ENCODE assay signal across 8 cellular contexts in the genomic region with DNA sequence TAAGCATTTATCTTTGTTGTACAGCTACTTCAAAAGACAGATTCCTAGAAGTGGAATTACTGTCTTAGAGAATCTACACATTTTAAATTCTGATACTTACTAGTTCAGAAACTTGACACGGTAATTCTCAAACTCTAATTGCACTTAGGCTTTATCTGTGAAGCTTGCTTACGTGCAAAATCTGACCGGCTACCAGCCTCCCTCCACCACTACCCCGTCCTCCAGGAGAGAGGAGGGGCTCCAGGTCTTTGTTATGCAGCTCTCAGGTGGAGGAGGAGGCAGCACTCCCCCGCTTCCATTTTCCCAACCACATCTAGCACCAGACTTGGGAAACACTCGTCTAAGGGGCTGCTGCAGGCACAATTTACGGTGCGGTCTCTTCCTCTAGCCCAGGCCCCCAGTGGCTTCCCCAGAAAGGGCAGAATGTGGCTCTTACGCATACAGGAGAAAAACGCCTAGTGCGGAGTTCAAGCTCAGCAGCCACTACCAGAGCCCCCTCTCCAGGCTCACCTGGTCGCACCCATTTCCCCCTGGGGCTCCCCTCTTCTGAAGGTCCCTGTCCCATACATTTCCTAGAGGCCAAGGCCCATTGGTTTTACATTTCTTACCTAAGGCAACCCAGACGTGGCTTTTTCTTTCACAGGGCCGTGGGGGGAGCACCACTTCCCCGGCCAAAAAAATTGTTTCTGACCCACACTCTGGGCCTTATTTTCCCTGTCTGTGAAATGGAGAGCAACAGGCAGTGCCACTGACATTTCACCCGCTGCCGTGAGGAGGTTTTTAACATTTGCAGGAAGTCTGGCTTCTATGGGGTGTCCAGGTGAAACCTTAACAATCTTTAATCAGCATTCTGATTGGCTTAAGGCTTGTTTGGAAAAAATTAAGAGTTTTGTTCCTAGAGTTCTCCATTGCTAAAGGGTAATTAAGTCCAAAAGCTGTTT. TPM values are rescaled to one million over a fixed set of nuclear protein-coding genes. Genes with fewer than 3 reads are reported as not detected.
A peak's percentile ranks its signal among the peaks of the same experiment; 100 is the strongest.
DNase-seq lines count a peak whose midpoint lies in the region; ATAC-seq lines count a peak whose summit lies in the region.

No MANE protein-coding gene starts in this region.

- no peak overlapping the region; the same call in 1 of the 2 replicates for H2AFZ ChIP-seq in Karpas-422 (ENCODE audit: low read length)
- H2AFZ ChIP-seq in neuron (ENCODE audit: low read depth, low read length) = peak overlapping the region; percentile 28

- H3K4me1 Mint-ChIP-seq in CD8-positive, alpha-beta memory T cell = peaks cover 30 to 40% (median 37%) of the 10 kb centered on the region in 3 donors

- H3K4me3 ChIP-seq in CD8-positive, alpha-beta memory T cell (ENCODE audit: low read length) = peak overlapping the region; percentile 52
- H3K4me3 ChIP-seq in Karpas-422 (ENCODE audit: low read length) (peak overlapping the region; percentile 89), duodenal mucosa (ENCODE audit: low read depth in 1 of 2, low read length in 2 of 2) (no peak overlapping the region), neuron (ENCODE audit: low read length) (peak overlapping the region; percentile 52)

- no peaks in the 10 kb centered on the region for H3K36me3 ChIP-seq in CD8-positive, alpha-beta memory T cell (ENCODE audit: insufficient read depth, low read length)
- H3K36me3 ChIP-seq in Karpas-422 (ENCODE audit: insufficient read depth, low read length) (no peaks in the 10 kb centered on the region), duodenal mucosa (ENCODE audit: control insufficient read depth in 1 of 2, insufficient read depth in 2 of 2, low read length in 2 of 2) (no peaks in the 10 kb centered on the region), neuron (ENCODE audit: insufficient read depth, low read length) (no peaks in the 10 kb centered on the region)

- H3K4me3 Mint-ChIP-seq in CD8-positive, alpha-beta memory T cell = peak overlapping the region; percentile 86 to 94 (median 90)

- no peaks in the 10 kb centered on the region for H3K9me3 ChIP-seq in CD8-positive, alpha-beta memory T cell (ENCODE audit: low read length)
- H3K9me3 ChIP-seq in Karpas-422 (ENCODE audit: low read length) (no peaks in the 10 kb centered on the region), duodenal mucosa (ENCODE audit: control insufficient read depth in 1 of 2, low read length in 2 of 2) (no peaks in the 10 kb centered on the region), neuron (ENCODE audit: low read length) (no peaks in the 10 kb centered on the region)

- POLR2A ChIA-PET in CD8-positive, alpha-beta memory T cell (lab: Charles Lee) = interaction anchor here (0.5 to 3.7 kb wide), 9 partner anchors 21 to 192 kb away, joined by 3 to 49 read pairs (median 5); a partner anchor contains a TSS

- H3K9me2 ChIP-seq in Karpas-422 (replicated peaks; ENCODE audit: insufficient read depth, low read length) = no peaks in the 10 kb centered on the region

- peaks cover 14% of the 10 kb centered on the region; the same call in 1 of the 2 replicates for H4K20me1 ChIP-seq in Karpas-422 (ENCODE audit: insufficient read depth, low read depth, low read length)

- H3K79me2 ChIP-seq in Karpas-422 (ENCODE audit: low read length) = peaks cover 44% of the 10 kb centered on the region

- peaks cover 0 to 3% of the 10 kb centered on the region in 2 donors for H3K27me3 Mint-ChIP-seq in CD8-positive, alpha-beta memory T cell

- H3K27ac ChIP-seq in CD8-positive, alpha-beta memory T cell (ENCODE audit: low read depth, low read length) = peak overlapping the region; percentile 91
- peak overlapping the region; percentile 81 for H3K27ac ChIP-seq in Karpas-422 (ENCODE audit: low read length)
- H3K27ac ChIP-seq in duodenal mucosa (ENCODE audit: low read depth, low read length) = peak overlapping the region; percentile 67

- H3K9ac ChIP-seq in Karpas-422 (ENCODE audit: low read length) (peak overlapping the region; percentile 88), duodenal mucosa (ENCODE audit: low read depth in 1 of 2, low read length in 2 of 2) (no peak overlapping the region)

- no peak for ATAC-seq in HG02571 (IDR thresholded peaks at IDR 0.05; ENCODE audit: unreplicated experiment)

- no peaks in the 10 kb centered on the region for H3K27me3 ChIP-seq in CD8-positive, alpha-beta memory T cell (ENCODE audit: insufficient read depth, low read length, poor library complexity, severe bottlenecking)
- H3K27me3 ChIP-seq in Karpas-422 (ENCODE audit: low read length) (no peaks in the 10 kb centered on the region), duodenal mucosa (ENCODE audit: control insufficient read depth in 1 of 2, insufficient read depth in 2 of 2, low read length in 2 of 2) (no peaks in the 10 kb centered on the region), neuron (ENCODE audit: insufficient read depth, low read length) (no peaks in the 10 kb centered on the region)

- DNase-seq in CD8-positive, alpha-beta memory T cell = peak in 1 of 5 donors; percentile 43
- DNase-seq in Karpas-422 = no peak
- DNase-seq in NCI-H524 treated with DMSO at 0.1 percent for 48 hours (lab: John Stamatoyannopoulos, UW) = no peak
- DNase-seq in dermis blood vessel endothelial cell = no peak
- DNase-seq in SIG-M5 treated with dmso at 0.1 percent for 504 hours (lab: John Stamatoyannopoulos, UW; ENCODE audit: unreplicated experiment) = no peak

- H3K27ac Mint-ChIP-seq in CD8-positive, alpha-beta memory T cell = peak overlapping the region; percentile 97 to 100 (median 98)

- peaks cover 0 to under 1% (median 0%) of the 10 kb centered on the region in 5 donors for H3K9me3 Mint-ChIP-seq in CD8-positive, alpha-beta memory T cell

- CTCF ChIA-PET in CD8-positive, alpha-beta memory T cell (lab: Charles Lee) = interaction anchor here (1.0 to 4.2 kb wide), 8 partner anchors 12 to 183 kb away, joined by 3 to 42 read pairs (median 5); a partner anchor contains a TSS

- H3K4me1 ChIP-seq in CD8-positive, alpha-beta memory T cell (ENCODE audit: insufficient read depth, low read length) = peaks cover 27% of the 10 kb centered on the region
- H3K4me1 ChIP-seq in Karpas-422 (ENCODE audit: low read length) (peaks cover 21% of the 10 kb centered on the region), duodenal mucosa (ENCODE audit: control insufficient read depth in 1 of 2, insufficient read depth in 2 of 2, low read length in 2 of 2) (peaks cover 11 to 24% of the 10 kb centered on the region in 2 donors), neuron (ENCODE audit: insufficient read depth, low read length) (peaks cover 26% of the 10 kb centered on the region)

- peak overlapping the region; percentile 92 for H3K4me2 ChIP-seq in Karpas-422 (ENCODE audit: low read depth, low read length, poor library complexity, severe bottlenecking)

- H3K36me3 Mint-ChIP-seq in CD8-positive, alpha-beta memory T cell = peaks cover 0 to 10% (median 0%) of the 10 kb centered on the region in 3 donors

RNA-seq across cellular contexts. Expression of a gene that starts 1.6 kb away (rescaled TPM):
- total RNA-seq in CD8-positive, alpha-beta memory T cell = 10 to 100 TPM; 46.1 to 49.8 TPM
- 24.6 TPM for polyA plus RNA-seq in CD8-positive, alpha-beta memory T cell
- 21.3 and 33.7 TPM in 2 replicates for total RNA-seq in Karpas-422 (2014; rRNA removed; shearing (Covaris generic); ENCODE audit: low replicate concordance)
- total RNA-seq in dermis blood vessel endothelial cell = 22.3 and 23.1 TPM in 2 replicates

RNA-seq across cellular contexts. Expression of a gene that starts 30.5 kb away (rescaled TPM):
- not detected for total RNA-seq in CD8-positive, alpha-beta memory T cell
- polyA plus RNA-seq in CD8-positive, alpha-beta memory T cell = not detected
- not detected in 2 replicates for total RNA-seq in Karpas-422 (2014; rRNA removed; shearing (Covaris generic); ENCODE audit: low replicate concordance)
- total RNA-seq in dermis blood vessel endothelial cell = 1.9 and 3.7 TPM in 2 replicates

RNA-seq across cellular contexts. Expression of a gene that starts 33.7 kb away (rescaled TPM):
- 100 to 1,000 TPM; 159 to 173 TPM for total RNA-seq in CD8-positive, alpha-beta memory T cell
- 180 TPM for polyA plus RNA-seq in CD8-positive, alpha-beta memory T cell
- total RNA-seq in Karpas-422 (2014; rRNA removed; shearing (Covaris generic); ENCODE audit: low replicate concordance) = 82.1 and 89.0 TPM in 2 replicates
- total RNA-seq in dermis blood vessel endothelial cell = 93.5 and 100 TPM in 2 replicates

Comparison
In these comparisons a context has a peak if more than half of its experiments do, and no peak if none do; other contexts are left out.
1. H3K4me3 ChIP-seq: peak in CD8-positive, alpha-beta memory T cell (single experiment), Karpas-422 (single experiment) and neuron (single experiment); none in duodenal mucosa (0 of 2).
2. Peak in every context shown above with its lines, with median percentiles within 50 percentile points of each other: H3K27ac ChIP-seq.